14 cellular contexts compared by ENCODE assay signal in genomic region chr7:90994601-90995000, GRCh38.
"Had no signal": no experiment of that assay in that cellular context is flagged by ENCODE, and none has a peak within 500 bp of the region (broad histone marks: within the 10 kb centered on the region; RNA-seq: fewer than 3 reads in every experiment).

No MANE protein-coding gene starts in this region.

- H3K4me1 ChIP-seq: breast epithelium, gastroesophageal sphincter, prostate gland, right lobe of liver, spleen, uterus had no signal

- H3K27ac ChIP-seq: breast epithelium, gastroesophageal sphincter, heart right ventricle, prostate gland, right lobe of liver, spleen, thoracic aorta, uterus had no signal

- H3K4me3 Mint-ChIP-seq: activated T-helper 17 cell treated with anti-CD3 and anti-CD28 coated beads, Interleukin-2, amount 50 U/mL, for 72 hours; neural crest cell; T-helper 2 cell treated with Interferon-gamma antibody and Interleukin-4, amounts not matched to agents 5 μg/mL and 100 μg/mL, for 36 hours had no signal

- ATAC-seq: activated CD4-positive, CD25-positive, alpha-beta regulatory T cell treated with anti-CD3 and anti-CD28 coated beads, Interleukin-2, amount 50 U/mL, for 24 hours; activated T-helper 17 cell treated with anti-CD3 and anti-CD28 coated beads, Interleukin-2, amount 50 U/mL, for 72 hours; gastroesophageal sphincter; right lobe of liver had no signal

- H3K27me3 ChIP-seq: breast epithelium, gastroesophageal sphincter, heart right ventricle, right lobe of liver, spleen, uterus had no signal

- H3K9me3 ChIP-seq: breast epithelium, gastroesophageal sphincter, heart right ventricle, prostate gland, right lobe of liver, spleen, thoracic aorta, uterus had no signal

- H3K27ac Mint-ChIP-seq: activated T-helper 17 cell treated with anti-CD3 and anti-CD28 coated beads, Interleukin-2, amount 50 U/mL, for 72 hours; T-helper 2 cell treated with Interferon-gamma antibody and Interleukin-4, amounts not matched to agents 5 μg/mL and 100 μg/mL, for 36 hours had no signal

- DNase-seq: activated CD4-positive, alpha-beta T cell treated with anti-CD3 and anti-CD28 coated beads, Interleukin-2, amount 50 U/mL, for 4 hours; activated naive CD4-positive, alpha-beta T cell treated with Interleukin-2 at 50 U/mL for 16 hours; heart right ventricle; right lobe of liver; spleen; uterus had no signal

- H3K27me3 Mint-ChIP-seq: activated T-helper 17 cell treated with anti-CD3 and anti-CD28 coated beads, Interleukin-2, amount 50 U/mL, for 72 hours had no signal

- H3K36me3 ChIP-seq: breast epithelium, gastroesophageal sphincter, heart right ventricle, prostate gland, right lobe of liver, thoracic aorta, uterus had no signal

- H3K4me1 Mint-ChIP-seq: activated T-helper 17 cell treated with anti-CD3 and anti-CD28 coated beads, Interleukin-2, amount 50 U/mL, for 72 hours; neural crest cell had no signal

- H3K9me3 Mint-ChIP-seq: neural crest cell; T-helper 2 cell treated with Interferon-gamma antibody and Interleukin-4, amounts not matched to agents 5 μg/mL and 100 μg/mL, for 36 hours had no signal

- H3K4me3 ChIP-seq: breast epithelium, gastroesophageal sphincter, heart right ventricle, prostate gland, right lobe of liver, spleen, thoracic aorta, uterus had no signal
